In genomic region chr5:57956606-57957005, GRCh38 we compare ENCODE assay signal across 25 cellular contexts.
"Had no signal": no experiment of that assay in that cellular context is flagged by ENCODE, and none has a peak within 500 bp of the region (broad histone marks: within the 10 kb centered on the region; RNA-seq: fewer than 3 reads in every experiment).

No MANE protein-coding gene starts in this region.

- H3K4me2 ChIP-seq: PC-9 had no signal

- DNase-seq: activated CD4-positive, alpha-beta T cell treated with anti-CD3 and anti-CD28 coated beads for 36 hours; activated CD4-positive, alpha-beta T cell treated with anti-CD3 and anti-CD28 coated beads, Interleukin-2, amount 50 U/mL, for 1 hour; activated CD8-positive, alpha-beta memory T cell treated with anti-CD3 and anti-CD28 coated beads, Interleukin-2, amount 50 U/mL, for 4 hours; activated CD8-positive, alpha-beta T cell treated with anti-CD3 and anti-CD28 coated beads for 36 hours; activated gamma-delta T cell treated with Interleukin-2 at 50 U/mL for 16 hours; activated naive CD4-positive, alpha-beta T cell treated with anti-CD3 and anti-CD28 coated beads, Interleukin-2, amount 10 ng/mL, durations not matched to agents 7 days and 5 days; activated naive CD8-positive, alpha-beta T cell treated with anti-CD3 and anti-CD28 coated beads for 36 hours; activated T-cell treated with anti-CD3 and anti-CD28 coated beads, Interleukin-2, amount 50 U/mL, for 72 hours; brain microvascular endothelial cell; Karpas-422; MV-4-11; NCI-H1092 treated with DMSO at 0.1 percent for 48 hours; NCI-H1417 treated with DMSO at 0.1 percent for 48 hours; NCI-H1694; NCI-H2029 treated with DMSO at 0.1 percent for 48 hours; NCI-H345; NCI-H510A; NCI-H69; PC-9; RPMI8226; SJCRH30; WERI-Rb-1 had no signal

- H3K27me3 ChIP-seq: brain microvascular endothelial cell, cardiac muscle cell, SJCRH30 had no signal

- H3K9me3 ChIP-seq: SJCRH30 had no signal

- H3K36me3 ChIP-seq: brain microvascular endothelial cell, cardiac muscle cell, SJCRH30, WERI-Rb-1 had no signal

- H3K4me3 ChIP-seq: cardiac muscle cell, PC-9, SJCRH30 had no signal

- ATAC-seq: activated CD4-positive, alpha-beta T cell treated with anti-CD3 and anti-CD28 coated beads for 36 hours; activated CD8-positive, alpha-beta T cell treated with anti-CD3 and anti-CD28 coated beads for 36 hours; activated T-cell treated with anti-CD3 and anti-CD28 coated beads, Interleukin-2, amount 50 U/mL, for 72 hours; Right ventricle myocardium inferior; SK-N-SH treated with all-trans-retinoic acid at 6 μM for 48 hours had no signal

- H3K27ac ChIP-seq: brain microvascular endothelial cell, cardiac muscle cell, PC-9, SJCRH30, WERI-Rb-1 had no signal

- H2AFZ ChIP-seq: PC-9 had no signal
